19 cellular contexts compared by ENCODE assay signal in genomic region chr14:68651652-68652432, GRCh38.
A peak's percentile ranks its signal among the peaks of the same experiment; 100 is the strongest.
DNase-seq lines count a peak whose midpoint lies in the region; ATAC-seq, FAIRE-seq and TF ChIP-seq lines count a peak whose summit lies in the region.
"Had no signal": no experiment of that assay in that cellular context is flagged by ENCODE, and none has a peak within 500 bp of the region (broad histone marks: within the 10 kb centered on the region; RNA-seq: fewer than 3 reads in every experiment).

No MANE protein-coding gene starts in this region.

- intact Hi-C loops in K562 (cut with micrococcal nuclease) (no loop called here), transverse colon (cut with DNase I; ENCODE audit: low total_unique reads) (loop anchor here (10.0 kb wide), 1 partner anchor 107 kb away; no protein-coding TSS in a partner anchor)

- H3K4me1 ChIP-seq in K562 (replicated peaks in 1 of 2; ENCODE audit: control insufficient read depth in 2 of 2, insufficient read depth in 2 of 2, low read length in 2 of 2) (peaks cover 11 to 26% of the 10 kb centered on the region in 2 experiments), cardiac muscle cell (ENCODE audit: low read depth) (peaks cover 34% of the 10 kb centered on the region), neural progenitor cell (peaks cover 7% of the 10 kb centered on the region), transverse colon (peaks cover 18 to 41% (median 27%) of the 10 kb centered on the region in 4 donors)

- H3K27ac Mint-ChIP-seq in neural progenitor cell = peak overlapping the region; percentile 72
- H3K27ac Mint-ChIP-seq: activated T-helper 1 cell treated with anti-CD3 and anti-CD28 coated beads, Interleukin-12 subunit alpha, Interleukin-12 subunit beta, Interleukin-2, Interleukin-4 antibody, amounts not matched to agents 30 ng/mL and 10 ng/mL and 1 ng/mL, durations not matched to agents 14 hours and 24 hours and 36 hours; stimulated activated naive CD8-positive, alpha-beta T cell treated with anti-CD3 and anti-CD28 coated beads, Interleukin-15, Interleukin-2, amounts not matched to agents 100 ng/mL and 50 ng/mL, for 24 hours had no signal

- no peaks in the 10 kb centered on the region for H3F3A ChIP-seq in neural progenitor cell (ENCODE audit: low read depth)

- H3K9me3 ChIP-seq in K562 (replicated peaks; ENCODE audit: control insufficient read depth, insufficient read depth, low read depth, low read length) (no peaks in the 10 kb centered on the region), cardiac muscle cell (ENCODE audit: low read depth) (no peaks in the 10 kb centered on the region), neural progenitor cell (ENCODE audit: low read depth) (no peaks in the 10 kb centered on the region), transverse colon (no peaks in the 10 kb centered on the region)
- H3K9me3 ChIP-seq: body of pancreas had no signal

- no peaks in the 10 kb centered on the region for H3K27me3 ChIP-seq in K562 (ENCODE audit: control insufficient read depth in 2 of 2, insufficient read depth in 2 of 2, low read length in 2 of 2)
- no peaks in the 10 kb centered on the region for H3K27me3 ChIP-seq in cardiac muscle cell
- no peaks in the 10 kb centered on the region for H3K27me3 ChIP-seq in neural progenitor cell
- no peaks in the 10 kb centered on the region for H3K27me3 ChIP-seq in transverse colon
- H3K27me3 ChIP-seq: body of pancreas had no signal

- no peaks in the 10 kb centered on the region for H3K36me3 Mint-ChIP-seq in neural progenitor cell

- H3K4me3 ChIP-seq in K562 = no peak overlapping the region
- H3K4me3 ChIP-seq in cardiac muscle cell = no peak overlapping the region
- no peak overlapping the region for H3K4me3 ChIP-seq in neural progenitor cell
- H3K4me3 ChIP-seq in transverse colon = no peak overlapping the region
- H3K4me3 ChIP-seq: body of pancreas had no signal

- H3K36me3 ChIP-seq in K562 (ENCODE audit: control insufficient read depth, insufficient read depth, low read length) = no peaks in the 10 kb centered on the region
- H3K36me3 ChIP-seq in cardiac muscle cell = no peaks in the 10 kb centered on the region
- no peaks in the 10 kb centered on the region for H3K36me3 ChIP-seq in neural progenitor cell
- H3K36me3 ChIP-seq in transverse colon = no peaks in the 10 kb centered on the region

- H3K9me1 ChIP-seq in K562 (ENCODE audit: control insufficient read depth, insufficient read depth, low read length) = no peaks in the 10 kb centered on the region

- POLR2A ChIA-PET in K562 (lab: Yijun Ruan, JAX) = interaction anchor here (0.6 kb wide), 1 partner anchor 72 kb away, joined by 3 read pairs; no protein-coding TSS in a partner anchor

- TF ChIP-seq EP300 in K562 (IDR thresholded peaks at IDR 0.05; ENCODE audit: low read length) (0 out of 2 replicates have a peak, but pooled peaks have one; percentile 8), transverse colon (IDR thresholded peaks at IDR 0.05; ENCODE audit: low read depth) (peak; percentile 27)

- H3K27me3 Mint-ChIP-seq in neural progenitor cell (ENCODE audit: insufficient read depth, low read depth) = peaks cover 7% of the 10 kb centered on the region
- H3K27me3 Mint-ChIP-seq: stimulated activated naive CD8-positive, alpha-beta T cell treated with anti-CD3 and anti-CD28 coated beads, Interleukin-15, Interleukin-2, amounts not matched to agents 100 ng/mL and 50 ng/mL, for 24 hours had no signal

- 35% methylated on average over 20 of the region's 22 CpGs for WGBS in K562 (ENCODE audit: insufficient coverage, low coverage, missing lambda C conversion rate)
- WGBS in transverse colon (ENCODE audit: low coverage in 1 of 2), 2 donors = 45 to 68% methylated on average over 12 to 22 of the region's 22 CpGs

- H3K9ac ChIP-seq in K562 (ENCODE audit: insufficient read depth in 1 of 2, low read depth in 2 of 2, low read length in 2 of 2) = no peak overlapping the region
- H3K9ac ChIP-seq in neural progenitor cell = no peak overlapping the region

- no peak overlapping the region; the same call in 2 of the 3 replicates for H3K27ac ChIP-seq in K562 (ENCODE audit: extremely low read depth, low read depth, low read length)
- H3K27ac ChIP-seq in cardiac muscle cell = peak overlapping the region; percentile 71
- H3K27ac ChIP-seq in neural progenitor cell = no peak overlapping the region
- H3K27ac ChIP-seq in transverse colon = peak overlapping the region; percentile 76 to 91 (median 84)
- H3K27ac ChIP-seq: body of pancreas, VCaP had no signal

- H3K4me3 Mint-ChIP-seq in neural progenitor cell = no peak overlapping the region
- H3K4me3 Mint-ChIP-seq: activated T-helper 1 cell treated with anti-CD3 and anti-CD28 coated beads, Interleukin-12 subunit alpha, Interleukin-12 subunit beta, Interleukin-2, Interleukin-4 antibody, amounts not matched to agents 30 ng/mL and 10 ng/mL and 1 ng/mL, durations not matched to agents 14 hours and 24 hours and 36 hours; nephron progenitor cell; stimulated activated naive CD8-positive, alpha-beta T cell treated with anti-CD3 and anti-CD28 coated beads, Interleukin-15, Interleukin-2, amounts not matched to agents 100 ng/mL and 50 ng/mL, for 24 hours had no signal

- H2AFZ ChIP-seq in K562 (ENCODE audit: low read depth, low read length) = peak overlapping the region; percentile 85
- H2AFZ ChIP-seq in neural progenitor cell (replicated peaks) = no peak overlapping the region

- DNase-seq in K562 (ENCODE audit: extremely low read depth in 1 of 4, low spot score in 3 of 4) (peak in 2 of 4 experiments; percentile 39 to 53), cardiac muscle cell (ENCODE audit: low read depth in 1 of 2, low spot score in 1 of 2) (no peak), neural progenitor cell (ENCODE audit: low spot score) (no peak), transverse colon (no peak), putamen (ENCODE audit: low spot score) (no peak), NCI-H1105 treated with DMSO at 0.1 percent for 48 hours (lab: John Stamatoyannopoulos, UW) (no peak)
- DNase-seq: body of pancreas; DMS 273 treated with DMSO at 0.1 percent for 48 hours; NCI-H146; NCI-H69; nephron progenitor cell; SHP77 treated with DMSO at 0.1 percent for 48 hours; stimulated activated CD4-positive, alpha-beta T cell treated with anti-CD3 and anti-CD28 coated beads, Interleukin-2, amount 100 ng/mL, for 24 hours had no signal

- in situ Hi-C loops in K562 (cut with MboI) = no loop called here
- in situ Hi-C loops in transverse colon (cut with MboI; ENCODE audit: low pct_ligation_motif_present in 1 of 4, low pct_unique_long_range_greater_than_20kb in 1 of 4, low sequenced_read_pairs in 3 of 4) = no loop called here

- no TSS peak for BruUV-seq in K562 (replicated peaks; lab: Mats Ljungman, UMichigan)

- H4K20me1 ChIP-seq in K562 (replicated peaks; ENCODE audit: control insufficient read depth, insufficient read depth, low read length) (no peaks in the 10 kb centered on the region), neural progenitor cell (ENCODE audit: low read depth) (no peaks in the 10 kb centered on the region)

- no peak for TF ChIP-seq RAD21 in K562 (CRISPR knock-in tag; conservative IDR thresholded peaks at IDR 0.05 in 1 of 2, IDR thresholded peaks at IDR 0.05 in 1 of 2)

- H3K4me1 Mint-ChIP-seq in neural progenitor cell = peaks cover 48% of the 10 kb centered on the region

- TF ChIP-seq POLR2A in K562 (conservative IDR thresholded peaks at IDR 0.05) = no peak
- no peak for TF ChIP-seq POLR2A in transverse colon (IDR thresholded peaks at IDR 0.05)

- CTCF ChIA-PET in K562 (lab: Yijun Ruan, JAX; ENCODE audit: low intra/inter-chr PET ratio) = no interaction called here

- H3K4me2 ChIP-seq in K562 (ENCODE audit: insufficient read depth, low read length) (peak overlapping the region; percentile 37; the same call in 1 of the 2 replicates), neural progenitor cell (no peak overlapping the region)

- H3K9me3 Mint-ChIP-seq in neural progenitor cell = no peaks in the 10 kb centered on the region
- H3K9me3 Mint-ChIP-seq: activated T-helper 1 cell treated with anti-CD3 and anti-CD28 coated beads, Interleukin-12 subunit alpha, Interleukin-12 subunit beta, Interleukin-2, Interleukin-4 antibody, amounts not matched to agents 30 ng/mL and 10 ng/mL and 1 ng/mL, durations not matched to agents 14 hours and 24 hours and 36 hours; nephron progenitor cell; stimulated activated naive CD8-positive, alpha-beta T cell treated with anti-CD3 and anti-CD28 coated beads, Interleukin-15, Interleukin-2, amounts not matched to agents 100 ng/mL and 50 ng/mL, for 24 hours had no signal

- peak; percentile 61 for ATAC-seq in K562
- ATAC-seq in HG03280 (IDR thresholded peaks at IDR 0.05; ENCODE audit: unreplicated experiment) = no peak
- ATAC-seq: body of pancreas, esophagus mucosa, HCT116 had no signal

- FAIRE-seq in K562 (lab: Jason Lieb, UNC) = peak; percentile 29

- no peaks in the 10 kb centered on the region for H3K79me2 ChIP-seq in K562 (ENCODE audit: control insufficient read depth, insufficient read depth, low read length)
- no peaks in the 10 kb centered on the region for H3K79me2 ChIP-seq in neural progenitor cell (ENCODE audit: low read depth)

- TF ChIP-seq CTCF in K562 (IDR thresholded peaks at IDR 0.05 in 2 of 3, conservative IDR thresholded peaks at IDR 0.05 in 1 of 3; ENCODE audit: insufficient read depth in 2 of 3, low read depth in 1 of 3, low read length in 3 of 3) (no peak), cardiac muscle cell (IDR thresholded peaks at IDR 0.05; ENCODE audit: low read depth, low read length) (no peak), neural progenitor cell (IDR thresholded peaks at IDR 0.05) (no peak), transverse colon (IDR thresholded peaks at IDR 0.05) (no peak)

TF ChIP-seq in K562, 482 proteins besides CTCF, POLR2A, EP300 and RAD21 (continues in another document):
- peak; percentile 57; the same call in 1 of the 2 replicates for TF ChIP-seq MAFF (IDR thresholded peaks at IDR 0.05; ENCODE audit: low read length)

Comparison
In these comparisons a context has a peak if more than half of its experiments do, and no peak if none do; other contexts are left out.
1. H3K27ac ChIP-seq: peak in cardiac muscle cell (single experiment) and transverse colon (4 of 4); none in K562 (single experiment) and neural progenitor cell (single experiment).